Comparison of ENCODE assay signal across 1 cellular context in genomic region chr7:22528537-22528936, GRCh38. TPM values are rescaled to one million over a fixed set of nuclear protein-coding genes. Genes with fewer than 3 reads are reported as not detected.
"Had no signal": no experiment of that assay in that cellular context is flagged by ENCODE, and none has a peak within 500 bp of the region (broad histone marks: within the 10 kb centered on the region; RNA-seq: fewer than 3 reads in every experiment).

No MANE protein-coding gene starts in this region.

RNA-seq across cellular contexts. Expression of gene STEAP1B, which starts 28.5 kb away (rescaled TPM):
- total RNA-seq: GM12878 had no signal
